In genomic region chr7:860149-860548, GRCh38 we compare ENCODE assay signal across 1 cellular context.
TF ChIP-seq lines count a peak whose summit lies in the region.

No MANE protein-coding gene starts in this region.

TF ChIP-seq in GM12878, 131 proteins besides CTCF, POLR2A, EP300 and RAD21:
- peak; percentile 29 for TF ChIP-seq BCL3 (IDR thresholded peaks at IDR 0.05; ENCODE audit: borderline replicate concordance, insufficient read depth, low read depth, low read length, poor library complexity, severe bottlenecking)
- TF ChIP-seq, protein P1, sequence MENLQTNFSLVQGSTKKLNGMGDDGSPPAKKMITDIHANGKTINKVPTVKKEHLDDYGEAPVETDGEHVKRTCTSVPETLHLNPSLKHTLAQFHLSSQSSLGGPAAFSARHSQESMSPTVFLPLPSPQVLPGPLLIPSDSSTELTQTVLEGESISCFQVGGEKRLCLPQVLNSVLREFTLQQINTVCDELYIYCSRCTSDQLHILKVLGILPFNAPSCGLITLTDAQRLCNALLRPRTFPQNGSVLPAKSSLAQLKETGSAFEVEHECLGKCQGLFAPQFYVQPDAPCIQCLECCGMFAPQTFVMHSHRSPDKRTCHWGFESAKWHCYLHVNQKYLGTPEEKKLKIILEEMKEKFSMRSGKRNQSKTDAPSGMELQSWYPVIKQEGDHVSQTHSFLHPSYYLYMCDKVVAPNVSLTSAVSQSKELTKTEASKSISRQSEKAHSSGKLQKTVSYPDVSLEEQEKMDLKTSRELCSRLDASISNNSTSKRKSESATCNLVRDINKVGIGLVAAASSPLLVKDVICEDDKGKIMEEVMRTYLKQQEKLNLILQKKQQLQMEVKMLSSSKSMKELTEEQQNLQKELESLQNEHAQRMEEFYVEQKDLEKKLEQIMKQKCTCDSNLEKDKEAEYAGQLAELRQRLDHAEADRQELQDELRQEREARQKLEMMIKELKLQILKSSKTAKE (IDR thresholded peaks at IDR 0.05; ENCODE audit: low read depth, poor library complexity, severe bottlenecking), result no peak
